ENCODE assay signal across 15 cellular contexts in the genomic region with DNA sequence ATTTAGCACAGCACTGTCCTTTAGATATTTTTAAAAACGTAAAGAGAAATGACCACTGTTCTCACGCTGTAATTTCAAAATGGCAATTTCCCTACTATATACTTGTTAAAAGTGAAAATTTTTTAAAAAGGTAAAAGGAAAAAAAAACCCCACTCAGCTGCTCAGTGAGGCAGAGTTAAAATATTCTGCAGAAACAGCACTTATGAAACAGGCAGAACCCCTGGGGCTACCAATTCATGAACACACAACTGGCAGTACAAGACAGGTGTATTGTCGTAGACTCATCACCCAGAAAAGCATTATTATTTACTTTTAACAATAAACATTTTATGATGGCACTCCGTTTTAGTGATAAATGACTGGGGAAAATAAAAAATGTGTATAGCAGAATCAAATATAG. TPM values are rescaled to one million over a fixed set of nuclear protein-coding genes. Genes with fewer than 3 reads are reported as not detected.
DNase-seq lines count a peak whose midpoint lies in the region; ATAC-seq and TF ChIP-seq lines count a peak whose summit lies in the region.
"Had no signal": no experiment of that assay in that cellular context is flagged by ENCODE, and none has a peak within 500 bp of the region (broad histone marks: within the 10 kb centered on the region; RNA-seq: fewer than 3 reads in every experiment).

No MANE protein-coding gene starts in this region.

- no peaks in the 10 kb centered on the region for H3K79me2 ChIP-seq in DND-41 (ENCODE audit: insufficient read depth, low read length)

- H3K4me1 ChIP-seq in DND-41 (ENCODE audit: insufficient read depth, low read length): peaks cover 26% of the 10 kb centered on the region
- H3K4me1 ChIP-seq in endodermal cell (ENCODE audit: control insufficient read depth, insufficient read depth, low read length): no peaks in the 10 kb centered on the region

- no peak for TF ChIP-seq CTCF in CD4-positive, alpha-beta T cell (IDR thresholded peaks at IDR 0.05)
- no peak for TF ChIP-seq CTCF in DND-41 (IDR thresholded peaks at IDR 0.05; ENCODE audit: borderline replicate concordance, extremely low read depth, low read length, poor library complexity, severe bottlenecking)
- no peak for TF ChIP-seq CTCF in endodermal cell (conservative IDR thresholded peaks at IDR 0.05)

- H3K9me3 ChIP-seq in CD4-positive, alpha-beta T cell (ENCODE audit: control insufficient read depth, low read length): no peaks in the 10 kb centered on the region
- peaks cover 5% of the 10 kb centered on the region for H3K9me3 ChIP-seq in DND-41 (ENCODE audit: insufficient read depth, low read length, severe bottlenecking)
- no peaks in the 10 kb centered on the region for H3K9me3 ChIP-seq in endodermal cell (ENCODE audit: control insufficient read depth, low read length)
- H3K9me3 ChIP-seq: esophagus squamous epithelium had no signal

- intact Hi-C loops in CD4-positive, alpha-beta T cell (cut with DNase I, micrococcal nuclease): loop anchor here in 1 of 2 experiments (1.0 to 2.0 kb wide), 2 partner anchors 49 to 150 kb away; no protein-coding TSS in a partner anchor

- ATAC-seq in CD4-positive, alpha-beta T cell (ENCODE audit: poor library complexity): no peak
- no peak for ATAC-seq in DND-41 (ENCODE audit: insufficient read depth, low read depth)
- ATAC-seq in HG03460 (IDR thresholded peaks at IDR 0.05; ENCODE audit: unreplicated experiment): no peak
- no peak for ATAC-seq in GM21619 (IDR thresholded peaks at IDR 0.05; ENCODE audit: unreplicated experiment)

- 0 out of 2 replicates have a peak overlapping the region, but pooled peaks have one; percentile 4 for H3K4me2 ChIP-seq in DND-41 (ENCODE audit: insufficient read depth, low read length)

- peak overlapping the region; percentile 81 for H3K27ac Mint-ChIP-seq in CD4-positive, alpha-beta T cell
- H3K27ac Mint-ChIP-seq in activated naive CD8-positive, alpha-beta T cell treated with anti-CD3 and anti-CD28 coated beads for 36 hours: peak overlapping the region; percentile 75
- no peak overlapping the region for H3K27ac Mint-ChIP-seq in endodermal cell

- H2AFZ ChIP-seq in DND-41 (ENCODE audit: low read depth, low read length): peak overlapping the region; percentile 50

- H3K9me3 Mint-ChIP-seq in CD4-positive, alpha-beta T cell: no peaks in the 10 kb centered on the region
- no peaks in the 10 kb centered on the region for H3K9me3 Mint-ChIP-seq in activated naive CD8-positive, alpha-beta T cell treated with anti-CD3 and anti-CD28 coated beads for 36 hours
- H3K9me3 Mint-ChIP-seq in endodermal cell: no peaks in the 10 kb centered on the region

- peak overlapping the region; percentile 22 for H3K27ac ChIP-seq in CD4-positive, alpha-beta T cell (ENCODE audit: low read depth, low read length)
- H3K27ac ChIP-seq in DND-41 (ENCODE audit: low read length) (peak overlapping the region; percentile 38), endodermal cell (ENCODE audit: low read depth, low read length) (no peak overlapping the region)
- H3K27ac ChIP-seq: esophagus squamous epithelium had no signal

- H3K9ac ChIP-seq in DND-41 (ENCODE audit: low read depth, low read length): no peak overlapping the region
- no peak overlapping the region for H3K9ac ChIP-seq in endodermal cell (ENCODE audit: extremely low read depth, low read length, poor library complexity, severe bottlenecking)

- H3K4me3 Mint-ChIP-seq in CD4-positive, alpha-beta T cell: peak overlapping the region; percentile 88
- no peak overlapping the region for H3K4me3 Mint-ChIP-seq in activated naive CD8-positive, alpha-beta T cell treated with anti-CD3 and anti-CD28 coated beads for 36 hours
- H3K4me3 Mint-ChIP-seq in endodermal cell: no peak overlapping the region

- H3K4me1 Mint-ChIP-seq in CD4-positive, alpha-beta T cell (ENCODE audit: low read depth): peaks cover 57% of the 10 kb centered on the region
- peaks cover 37% of the 10 kb centered on the region for H3K4me1 Mint-ChIP-seq in activated naive CD8-positive, alpha-beta T cell treated with anti-CD3 and anti-CD28 coated beads for 36 hours
- H3K4me1 Mint-ChIP-seq in endodermal cell: peaks cover 28% of the 10 kb centered on the region

- H3K36me3 ChIP-seq in DND-41 (ENCODE audit: insufficient read depth, low read length) (no peaks in the 10 kb centered on the region), endodermal cell (ENCODE audit: control insufficient read depth, insufficient read depth, low read length) (no peaks in the 10 kb centered on the region)
- H3K36me3 ChIP-seq: esophagus squamous epithelium had no signal

- peaks cover 10% of the 10 kb centered on the region for H3K36me3 Mint-ChIP-seq in CD4-positive, alpha-beta T cell (ENCODE audit: low read depth)
- H3K36me3 Mint-ChIP-seq in activated naive CD8-positive, alpha-beta T cell treated with anti-CD3 and anti-CD28 coated beads for 36 hours: peaks cover 4% of the 10 kb centered on the region
- no peaks in the 10 kb centered on the region for H3K36me3 Mint-ChIP-seq in endodermal cell (ENCODE audit: low read depth)

- POLR2A ChIA-PET in CD4-positive, alpha-beta T cell (lab: Charles Lee): interaction anchor here (6.0 kb wide), 1 partner anchor 48 kb away, joined by 82 read pairs; no protein-coding TSS in a partner anchor

- DNase-seq in CD4-positive, alpha-beta T cell: no peak
- DNase-seq in DND-41: no peak
- DNase-seq in NCI-H345 (lab: John Stamatoyannopoulos, UW): peak; percentile 64
- DNase-seq in activated naive CD8-positive, alpha-beta T cell treated with anti-CD3 and anti-CD28 coated beads for 36 hours: no peak
- no peak for DNase-seq in endodermal cell
- DNase-seq: activated CD4-positive, CD25-positive, alpha-beta regulatory T cell treated with anti-CD3 and anti-CD28 coated beads, Interleukin-2, amount 50 U/mL, for 72 hours; AML-193; esophagus squamous epithelium; NCI-H1048; NCI-H226; posterior cingulate gyrus; stimulated activated CD4-positive, alpha-beta T cell treated with anti-CD3 and anti-CD28 coated beads, Interleukin-4, amount 100 ng/mL, for 1 hour had no signal

- H3K4me3 ChIP-seq in DND-41 (ENCODE audit: low read depth in 1 of 2, low read length in 2 of 2) (no peak overlapping the region), endodermal cell (ENCODE audit: low read length) (no peak overlapping the region)
- H3K4me3 ChIP-seq: esophagus squamous epithelium, lung had no signal

- 69% methylated on average over 3 of the region's 4 CpGs; no CpG with 5 or more reads in 1 of the 2 experiments for WGBS in endodermal cell (ENCODE audit: insufficient coverage in 1 of 2, insufficient read length in 1 of 2), 2 experiments

- no peaks in the 10 kb centered on the region for H4K20me1 ChIP-seq in DND-41 (ENCODE audit: insufficient read depth, low read length)

- H3K27me3 Mint-ChIP-seq in CD4-positive, alpha-beta T cell: no peaks in the 10 kb centered on the region
- no peaks in the 10 kb centered on the region for H3K27me3 Mint-ChIP-seq in activated naive CD8-positive, alpha-beta T cell treated with anti-CD3 and anti-CD28 coated beads for 36 hours
- H3K27me3 Mint-ChIP-seq in endodermal cell (ENCODE audit: insufficient read depth): peaks cover 61% of the 10 kb centered on the region

- CTCF ChIA-PET in CD4-positive, alpha-beta T cell (lab: Charles Lee): interaction anchor here (0.9 to 2.1 kb wide), 2 partner anchors 50 to 150 kb away, joined by 4 to 10 read pairs; no protein-coding TSS in a partner anchor

- H3K27me3 ChIP-seq in CD4-positive, alpha-beta T cell (ENCODE audit: control insufficient read depth, insufficient read depth, low read length): no peaks in the 10 kb centered on the region
- H3K27me3 ChIP-seq in DND-41 (ENCODE audit: insufficient read depth, low read length, poor library complexity): no peaks in the 10 kb centered on the region
- peaks cover 55% of the 10 kb centered on the region for H3K27me3 ChIP-seq in endodermal cell (ENCODE audit: control insufficient read depth, insufficient read depth, low read length, poor library complexity, severe bottlenecking)

RNA-seq across cellular contexts. Expression of gene RASGRF2, which starts 1.6 kb away (rescaled TPM):
- 10 to 100 TPM; 21.9 to 24.9 TPM for total RNA-seq in CD4-positive, alpha-beta T cell
- 10 to 100 TPM; 12.3 to 13.3 TPM for total RNA-seq in activated naive CD8-positive, alpha-beta T cell treated with anti-CD3 and anti-CD28 coated beads for 36 hours
- 10 to 100 TPM in 1 of 2 donors, under 1 TPM in 1; 0.64 to 14.4 TPM for total RNA-seq in endodermal cell
- 2.4 TPM for polyA plus RNA-seq in endodermal cell (2013, experiment 1 of 2)
- 2.0 TPM for polyA plus RNA-seq in endodermal cell (2013, experiment 2 of 2)
